ENCODE assay signal across 20 cellular contexts in the genomic region with DNA sequence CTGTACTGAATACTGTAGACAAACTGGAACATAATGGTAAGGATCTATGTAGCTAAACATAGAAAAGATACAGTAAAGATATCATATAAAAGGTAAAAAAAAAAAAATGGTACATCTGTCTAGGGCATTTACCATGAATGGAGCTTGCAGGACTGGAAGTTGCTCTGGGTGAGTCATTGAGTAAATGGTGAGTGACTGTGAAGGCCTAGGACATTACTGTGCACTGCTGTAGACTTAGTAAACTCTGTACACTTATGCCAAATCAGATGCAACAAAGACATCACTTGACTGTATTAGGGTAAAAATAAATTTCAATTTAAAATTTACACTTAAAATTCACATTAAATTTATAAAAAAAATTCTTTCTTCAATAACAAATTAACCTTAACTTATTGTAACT.
"Had no signal": no experiment of that assay in that cellular context is flagged by ENCODE, and none has a peak within 500 bp of the region (broad histone marks: within the 10 kb centered on the region; RNA-seq: fewer than 3 reads in every experiment).

No MANE protein-coding gene starts in this region.

- H3K27me3 ChIP-seq: esophagus muscularis mucosa, tibial artery had no signal

- H3K36me3 ChIP-seq: esophagus muscularis mucosa, tibial artery had no signal

- H3K27ac ChIP-seq: esophagus muscularis mucosa, tibial artery had no signal

- H3K9me3 ChIP-seq: esophagus muscularis mucosa, tibial artery had no signal

- ATAC-seq: activated T-cell treated with anti-CD3 and anti-CD28 coated beads, Interleukin-2, amount 50 U/mL, for 72 hours; left ventricle myocardium superior; natural killer cell; stimulated activated naive CD8-positive, alpha-beta T cell treated with anti-CD3 and anti-CD28 coated beads, Interleukin-15, Interleukin-2, amounts not matched to agents 100 U/mL and 50 U/mL, for 24 hours; T-helper 17 cell had no signal

- H3K4me3 ChIP-seq: esophagus muscularis mucosa, tibial artery had no signal

- DNase-seq: activated CD4-positive, alpha-beta memory T cell treated with anti-CD3 and anti-CD28 coated beads for 36 hours; activated CD4-positive, alpha-beta T cell treated with anti-CD3 and anti-CD28 coated beads for 4 hours; activated CD4-positive, CD25-positive, alpha-beta regulatory T cell; activated effector memory CD4-positive, alpha-beta T cell treated with anti-CD3 and anti-CD28 coated beads, Interleukin-2, amount 50 U/mL, for 16 hours; activated naive CD4-positive, alpha-beta T cell treated with anti-CD3 and anti-CD28 coated beads, Interleukin-2, amount 10 ng/mL, durations not matched to agents 7 days and 5 days; activated T-cell treated with anti-CD3 and anti-CD28 coated beads, Interleukin-2, amount 50 U/mL, for 72 hours; amygdala; central memory CD4-positive, alpha-beta T cell; dermis blood vessel endothelial cell; effector CD8-positive, alpha-beta T cell; left ventricle myocardium superior; mammary epithelial cell; midbrain; natural killer cell; retina; stimulated activated CD4-positive, alpha-beta T cell treated with anti-CD3 and anti-CD28 coated beads, Interleukin-4, amount 100 ng/mL, for 24 hours; stimulated activated naive CD8-positive, alpha-beta T cell treated with anti-CD3 and anti-CD28 coated beads, Interleukin-15, Interleukin-2, amounts not matched to agents 100 U/mL and 50 U/mL, for 24 hours; T-helper 17 cell; tibial artery had no signal
